16 cellular contexts compared by ENCODE assay signal in genomic region chr2:16394072-16394985, GRCh38.
DNase-seq lines count a peak whose midpoint lies in the region; ATAC-seq and TF ChIP-seq lines count a peak whose summit lies in the region.
"Had no signal": no experiment of that assay in that cellular context is flagged by ENCODE, and none has a peak within 500 bp of the region (broad histone marks: within the 10 kb centered on the region; RNA-seq: fewer than 3 reads in every experiment).

No MANE protein-coding gene starts in this region.

- H3K4me1 ChIP-seq in DND-41 (ENCODE audit: insufficient read depth, low read length) (no peaks in the 10 kb centered on the region), HUES6 (ENCODE audit: control insufficient read depth, insufficient read depth, low read length) (peaks cover 7% of the 10 kb centered on the region; the same call in 1 of the 2 replicates)
- H3K4me1 ChIP-seq: heart right ventricle had no signal

- peak; percentile 48; the same call in 2 of the 3 replicates for ATAC-seq in DND-41 (ENCODE audit: insufficient read depth, low read depth)
- ATAC-seq: left colon, T-helper 17 cell had no signal

- H3K4me3 ChIP-seq in DND-41 (ENCODE audit: low read depth in 1 of 2, low read length in 2 of 2) (no peak overlapping the region), HUES6 (ENCODE audit: low read depth, low read length) (no peak overlapping the region), WERI-Rb-1 (ENCODE audit: low read depth, low read length) (no peak overlapping the region), neural cell (ENCODE audit: low read length) (no peak overlapping the region)
- H3K4me3 ChIP-seq: heart right ventricle had no signal

- H2AFZ ChIP-seq in DND-41 (ENCODE audit: low read depth, low read length) (no peak overlapping the region), neural cell (ENCODE audit: low read depth, low read length) (peak overlapping the region; percentile 5)

- H3K9ac ChIP-seq in DND-41 (ENCODE audit: low read depth, low read length) (no peak overlapping the region), HUES6 (ENCODE audit: low read length) (peak overlapping the region; percentile 6), neural cell (ENCODE audit: low read length) (peak overlapping the region; percentile 25)

- H3K4me2 ChIP-seq in DND-41 (ENCODE audit: insufficient read depth, low read length) (no peak overlapping the region), neural cell (ENCODE audit: low read length) (no peak overlapping the region)

- DNase-seq in DND-41 (no peak), WERI-Rb-1 (peak; percentile 85), NK-92 (lab: John Stamatoyannopoulos, UW; ENCODE audit: unreplicated experiment) (no peak), DMS79 treated with DMSO at 0.1 percent for 48 hours (lab: John Stamatoyannopoulos, UW) (no peak), HuH-7.5 (ENCODE audit: low spot score) (no peak)
- no peak for DNase-seq in stimulated activated CD4-positive, alpha-beta T cell treated with anti-CD3 and anti-CD28 coated beads, Interleukin-12 subunit alpha, Interleukin-12 subunit beta, amount 100 ng/mL, for 4 hours
- DNase-seq: activated CD4-positive, alpha-beta T cell treated with anti-CD3 and anti-CD28 coated beads for 4 hours; activated T-cell treated with anti-CD3 and anti-CD28 coated beads, Interleukin-2, amount 50 U/mL, for 48 hours; heart right ventricle; KBM-7; left colon; natural killer cell; T-helper 17 cell had no signal

- no peaks in the 10 kb centered on the region for H3F3A ChIP-seq in neural cell (ENCODE audit: insufficient read depth, low read length, poor library complexity, severe bottlenecking)

- no peak overlapping the region for H3K27ac ChIP-seq in DND-41 (ENCODE audit: low read length)
- H3K27ac ChIP-seq in HUES6 (ENCODE audit: low read depth, low read length) = no peak overlapping the region
- H3K27ac ChIP-seq in WERI-Rb-1 = no peak overlapping the region
- H3K27ac ChIP-seq in neural cell (ENCODE audit: low read length) = peak overlapping the region; percentile 6
- H3K27ac ChIP-seq: epithelial cell of prostate, heart right ventricle had no signal

- no peaks in the 10 kb centered on the region for H3K79me2 ChIP-seq in DND-41 (ENCODE audit: insufficient read depth, low read length)
- no peaks in the 10 kb centered on the region for H3K79me2 ChIP-seq in neural cell (replicated peaks; ENCODE audit: insufficient read depth, low read length)

- H4K20me1 ChIP-seq in DND-41 (ENCODE audit: insufficient read depth, low read length) (no peaks in the 10 kb centered on the region; the same call in 1 of the 2 replicates), neural cell (ENCODE audit: insufficient read depth) (no peaks in the 10 kb centered on the region)

- no peak for TF ChIP-seq EP300 in neural cell (conservative IDR thresholded peaks at IDR 0.05; ENCODE audit: poor library complexity, severe bottlenecking)

- H3K9me3 ChIP-seq in DND-41 (ENCODE audit: insufficient read depth, low read length, severe bottlenecking) (no peaks in the 10 kb centered on the region), HUES6 (ENCODE audit: control insufficient read depth, insufficient read depth, low read depth, low read length) (no peaks in the 10 kb centered on the region), WERI-Rb-1 (ENCODE audit: severe bottlenecking) (no peaks in the 10 kb centered on the region), neural cell (ENCODE audit: low read length) (no peaks in the 10 kb centered on the region)
- H3K9me3 ChIP-seq: heart right ventricle had no signal

- no peak for TF ChIP-seq RAD21 in neural cell (conservative IDR thresholded peaks at IDR 0.05)

- no peaks in the 10 kb centered on the region for H3K9me2 ChIP-seq in neural cell (ENCODE audit: insufficient read depth, low read length)

- no peak for TF ChIP-seq CTCF in DND-41 (IDR thresholded peaks at IDR 0.05; ENCODE audit: borderline replicate concordance, extremely low read depth, low read length, poor library complexity, severe bottlenecking)
- no peak for TF ChIP-seq CTCF in WERI-Rb-1 (IDR thresholded peaks at IDR 0.05; ENCODE audit: low read depth, low read length)
- TF ChIP-seq CTCF in neural cell (IDR thresholded peaks at IDR 0.05; ENCODE audit: poor library complexity, severe bottlenecking) = no peak

- H3K27me3 ChIP-seq in DND-41 (ENCODE audit: insufficient read depth, low read length, poor library complexity) = no peaks in the 10 kb centered on the region
- no peaks in the 10 kb centered on the region for H3K27me3 ChIP-seq in HUES6 (ENCODE audit: control insufficient read depth, insufficient read depth, low read length)
- no peaks in the 10 kb centered on the region for H3K27me3 ChIP-seq in WERI-Rb-1 (ENCODE audit: insufficient read depth, low read depth, severe bottlenecking)
- H3K27me3 ChIP-seq in neural cell (ENCODE audit: insufficient read depth, low read depth, low read length) = no peaks in the 10 kb centered on the region
- H3K27me3 ChIP-seq: heart right ventricle had no signal

- H3K36me3 ChIP-seq in DND-41 (ENCODE audit: insufficient read depth, low read length) = no peaks in the 10 kb centered on the region
- no peaks in the 10 kb centered on the region for H3K36me3 ChIP-seq in HUES6 (ENCODE audit: control insufficient read depth, insufficient read depth, low read length)
- H3K36me3 ChIP-seq in WERI-Rb-1 = no peaks in the 10 kb centered on the region
- H3K36me3 ChIP-seq in neural cell (ENCODE audit: insufficient read depth, low read length) = no peaks in the 10 kb centered on the region
- H3K36me3 ChIP-seq: heart right ventricle had no signal

TF ChIP-seq in neural cell, 6 proteins besides CTCF, POLR2A, EP300 and RAD21:
- no peak for TF ChIP-seq TAF1 (IDR thresholded peaks at IDR 0.05; ENCODE audit: low read depth)
- TF ChIP-seq MXI1 (conservative IDR thresholded peaks at IDR 0.05; ENCODE audit: poor library complexity, severe bottlenecking) = peak; percentile 11
- TF ChIP-seq SMC3 (conservative IDR thresholded peaks at IDR 0.05; ENCODE audit: poor library complexity) = no peak
